ENCODE assay signal across 2 cellular contexts in genomic region chr17:2282297-2282873, GRCh38.
A peak's percentile ranks its signal among the peaks of the same experiment; 100 is the strongest.
TF ChIP-seq lines count a peak whose summit lies in the region.

No MANE protein-coding gene starts in this region.

TF ChIP-seq in SK-N-SH, 30 proteins besides CTCF, POLR2A, EP300 and RAD21:
- TF ChIP-seq ELF1 (IDR thresholded peaks at IDR 0.05) (no peak), PBX3 (IDR thresholded peaks at IDR 0.05) (no peak), SMC3 (IDR thresholded peaks at IDR 0.05; ENCODE audit: low read depth, low read length) (peak; percentile 26; the same call in 1 of the 2 replicates), RXRA (IDR thresholded peaks at IDR 0.05; ENCODE audit: borderline replicate concordance, low read depth) (no peak), FOSL2 (IDR thresholded peaks at IDR 0.05; ENCODE audit: borderline replicate concordance, low read depth) (no peak), MAX (IDR thresholded peaks at IDR 0.05; ENCODE audit: low read depth) (no peak), USF2 (IDR thresholded peaks at IDR 0.05; ENCODE audit: borderline replicate concordance, low read depth, low read length) (no peak), EZH2phosphoT487 (IDR thresholded peaks at IDR 0.05; ENCODE audit: borderline replicate concordance, low read depth) (no peak), USF1 (IDR thresholded peaks at IDR 0.05; ENCODE audit: borderline replicate concordance, low read depth) (no peak)

TF ChIP-seq in H1, 55 proteins besides CTCF, POLR2A, EP300 and RAD21:
- no peak for TF ChIP-seq SIRT6 (IDR thresholded peaks at IDR 0.05; ENCODE audit: low read length)
- TF ChIP-seq TEAD4 (IDR thresholded peaks at IDR 0.05; ENCODE audit: low read depth, low read length) = no peak
- TF ChIP-seq JUND (IDR thresholded peaks at IDR 0.05; ENCODE audit: low read length) = no peak
- no peak for TF ChIP-seq JUN (IDR thresholded peaks at IDR 0.05; ENCODE audit: low read depth, low read length)
- no peak for TF ChIP-seq RNF2 (IDR thresholded peaks at IDR 0.05; ENCODE audit: borderline replicate concordance, low read depth, low read length, missing control alignments, poor library complexity, severe bottlenecking)
- TF ChIP-seq SUZ12 (IDR thresholded peaks at IDR 0.05; ENCODE audit: low read length) = no peak
- TF ChIP-seq GABPA (IDR thresholded peaks at IDR 0.05; ENCODE audit: borderline replicate concordance, insufficient read depth, low read length) = no peak
- no peak for TF ChIP-seq TCF12 (IDR thresholded peaks at IDR 0.05; ENCODE audit: low read depth, low read length)
- no peak for TF ChIP-seq RFX5 (IDR thresholded peaks at IDR 0.05; ENCODE audit: borderline replicate concordance, low read depth, low read length)
- no peak for TF ChIP-seq HDAC2 (IDR thresholded peaks at IDR 0.05; ENCODE audit: borderline replicate concordance in 1 of 2, low read depth in 2 of 2, low read length in 2 of 2)
- no peak for TF ChIP-seq CHD7 (IDR thresholded peaks at IDR 0.05; ENCODE audit: insufficient replicate concordance, low read length)
- no peak for TF ChIP-seq CTBP2 (IDR thresholded peaks at IDR 0.05; ENCODE audit: borderline replicate concordance, insufficient read depth, insufficient read length, low read length)
- TF ChIP-seq CREB1 (IDR thresholded peaks at IDR 0.05) = no peak
- TF ChIP-seq SIX5 (IDR thresholded peaks at IDR 0.05; ENCODE audit: low read depth, low read length) = no peak
- no peak for TF ChIP-seq HDAC6 (IDR thresholded peaks at IDR 0.05; ENCODE audit: low read depth, low read length)
